In the genomic region with DNA sequence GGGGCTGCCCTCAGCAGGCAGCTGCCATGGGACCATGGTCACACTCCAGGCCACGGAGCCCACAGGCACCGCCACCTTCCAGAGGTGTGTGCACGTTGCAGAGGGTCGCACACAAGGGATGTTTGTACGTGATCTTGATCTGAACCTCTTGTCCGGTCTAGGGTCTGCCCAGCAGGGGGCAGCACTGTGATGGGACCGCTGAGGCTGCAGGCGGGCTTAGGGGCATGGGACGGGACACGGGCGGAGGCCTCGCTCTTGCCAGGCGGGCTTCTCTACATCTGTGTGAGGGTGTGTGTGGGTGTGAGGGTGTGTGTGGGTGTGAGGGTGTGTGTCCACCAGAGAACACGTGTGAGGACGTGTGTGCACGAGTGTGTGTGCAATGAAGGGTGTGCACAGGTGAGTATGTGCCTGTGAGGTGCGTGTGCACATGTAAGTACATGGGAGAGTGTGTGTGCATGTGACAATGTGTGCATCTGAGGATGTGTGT, we compare ENCODE assay signal across 8 cellular contexts. TPM values are rescaled to one million over a fixed set of nuclear protein-coding genes. Genes with fewer than 3 reads are reported as not detected.
DNase-seq lines count a peak whose midpoint lies in the region; ATAC-seq and TF ChIP-seq lines count a peak whose summit lies in the region.

No MANE protein-coding gene starts in this region.

- no peak for ATAC-seq in GM21423 (IDR thresholded peaks at IDR 0.05; ENCODE audit: unreplicated experiment)

- DNase-seq in DMS 273 (lab: John Stamatoyannopoulos, UW; ENCODE audit: unreplicated experiment) (peak; percentile 24), DMS 273 treated with DMSO at 0.1 percent for 48 hours (lab: John Stamatoyannopoulos, UW) (no peak), T-helper 1 cell (peak; percentile 36 to 59 (median 57)), adipocyte (ENCODE audit: low read depth) (peak; percentile 46), kidney epithelial cell (ENCODE audit: low read depth) (no peak), ureter (ENCODE audit: low spot score) (no peak)
- peak; percentile 44 to 52 (median 46) for DNase-seq in stimulated activated CD4-positive, alpha-beta T cell treated with anti-CD3 and anti-CD28 coated beads, TNF-alpha, amount 100 ng/mL, for 4 hours (ENCODE audit: low read depth in 3 of 3)

- TF ChIP-seq CTCF in kidney epithelial cell (IDR thresholded peaks at IDR 0.05; ENCODE audit: insufficient read depth, low read length, poor library complexity, severe bottlenecking) = peak; percentile 58

- H3K27me3 ChIP-seq in adipocyte (replicated peaks; ENCODE audit: control insufficient read depth, insufficient read depth, low read length) = peaks cover 54% of the 10 kb centered on the region
- H3K27me3 ChIP-seq in kidney epithelial cell (ENCODE audit: control insufficient read depth, insufficient read depth, low read length) = peaks cover 43% of the 10 kb centered on the region

- H3K9ac ChIP-seq in adipocyte (ENCODE audit: low read length) = no peak overlapping the region

- H3K9me3 ChIP-seq in adipocyte (ENCODE audit: control insufficient read depth, low read length) = no peaks in the 10 kb centered on the region

- no peak overlapping the region for H3K4me3 ChIP-seq in adipocyte (ENCODE audit: low read length)
- H3K4me3 ChIP-seq in kidney epithelial cell (ENCODE audit: low read depth, low read length) = no peak overlapping the region

- H3K4me1 ChIP-seq in adipocyte (ENCODE audit: control insufficient read depth, insufficient read depth, low read length) = no peaks in the 10 kb centered on the region

- H3K36me3 ChIP-seq in adipocyte (ENCODE audit: control insufficient read depth, insufficient read depth, low read length, severe bottlenecking) (no peaks in the 10 kb centered on the region), kidney epithelial cell (ENCODE audit: control insufficient read depth, insufficient read depth, low read length) (no peaks in the 10 kb centered on the region)

RNA-seq across cellular contexts. Expression of a gene that starts 52.4 kb away (rescaled TPM):
- total RNA-seq in kidney epithelial cell (not detected in 2 replicates), ureter (0.75 TPM)

Comparison
In these comparisons a context has a peak if more than half of its experiments do, and no peak if none do; other contexts are left out.
1. DNase-seq: peak in DMS 273 (single experiment), T-helper 1 cell (5 of 5), adipocyte (single experiment) and stimulated activated CD4-positive, alpha-beta T cell treated with anti-CD3 and anti-CD28 coated beads, TNF-alpha, amount 100 ng/mL, for 4 hours (3 of 3); none in DMS 273 treated with DMSO at 0.1 percent for 48 hours (single experiment), kidney epithelial cell (single experiment) and ureter (single experiment).